Comparison of ENCODE assay signal across 8 cellular contexts in the genomic region with DNA sequence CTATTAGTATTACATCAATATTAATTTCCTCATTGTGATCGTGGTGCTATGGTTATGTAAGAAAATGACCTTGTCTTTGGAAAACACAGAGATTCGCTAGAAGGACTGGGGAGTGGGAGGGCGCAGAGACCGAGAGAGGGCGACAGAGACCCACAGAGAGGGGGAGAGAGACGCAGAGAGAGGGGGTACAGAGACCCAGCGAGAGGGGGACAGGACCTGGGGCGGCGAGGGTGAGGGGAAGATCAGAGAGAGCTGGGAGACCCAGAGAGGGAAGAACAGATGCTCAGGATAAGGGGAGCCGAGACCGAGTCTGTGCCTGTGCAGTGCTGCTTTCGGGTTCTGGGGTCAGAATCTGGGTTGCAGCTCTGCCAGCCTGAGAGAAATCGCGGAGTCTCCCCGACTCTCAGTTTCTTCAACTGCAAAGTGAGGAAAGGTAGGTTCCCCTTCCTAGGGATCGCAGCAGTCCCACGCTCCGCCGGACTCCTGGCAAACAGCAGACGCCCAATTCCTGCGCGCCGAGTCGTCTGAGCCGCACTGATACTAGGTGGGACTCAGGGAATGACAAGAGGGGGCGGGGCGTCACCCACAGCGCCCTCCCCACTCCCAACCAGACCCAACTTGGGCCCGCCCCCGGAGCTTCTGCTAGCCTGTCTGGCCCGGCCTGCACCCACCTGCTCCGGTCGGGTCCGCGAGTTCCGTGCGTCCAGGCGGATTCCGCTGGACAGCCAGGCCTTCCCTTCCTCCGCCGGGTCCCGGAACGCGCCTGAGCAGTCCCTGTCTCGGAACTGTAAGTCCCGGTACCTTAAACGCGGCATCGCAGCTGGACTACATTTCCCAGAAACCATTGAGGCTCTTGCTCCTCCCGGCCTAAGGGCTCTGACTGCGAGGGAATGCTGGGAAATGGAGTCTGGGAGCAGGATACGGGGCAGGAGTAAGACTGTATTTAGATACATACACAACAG. TPM values are rescaled to one million over a fixed set of nuclear protein-coding genes. Genes with fewer than 3 reads are reported as not detected.
DNase-seq lines count a peak whose midpoint lies in the region; ATAC-seq and TF ChIP-seq lines count a peak whose summit lies in the region.

No MANE protein-coding gene starts in this region.

- peak; percentile 56 for TF ChIP-seq CTCF in RWPE1 (conservative IDR thresholded peaks at IDR 0.05; ENCODE audit: low read depth)
- peak; percentile 48 for TF ChIP-seq CTCF in fibroblast of pulmonary artery (IDR thresholded peaks at IDR 0.05; ENCODE audit: low read length, missing control alignments)
- no peak for TF ChIP-seq CTCF in natural killer cell (IDR thresholded peaks at IDR 0.05)

- CTCF ChIA-PET in RWPE1 (lab: Yijun Ruan, JAX), result interaction anchor here (0.6 to 1.4 kb wide), 17 partner anchors 12 to 1866 kb away, joined by 3 to 11 read pairs (median 4); no protein-coding TSS in a partner anchor

- peak overlapping the region in 1 of 2 donors; percentile 9 for H3K27ac Mint-ChIP-seq in natural killer cell
- no peak overlapping the region for H3K27ac Mint-ChIP-seq in stimulated activated memory B cell treated with anti-CD40 and anti-IgM and Interleukin-4, amounts not matched to agents 10 μg/mL and 1 μg/mL and 100 μg/mL, for 72 hours

- H3K9me3 Mint-ChIP-seq in natural killer cell, result no peaks in the 10 kb centered on the region
- no peaks in the 10 kb centered on the region for H3K9me3 Mint-ChIP-seq in stimulated activated memory B cell treated with anti-CD40 and anti-IgM and Interleukin-4, amounts not matched to agents 10 μg/mL and 1 μg/mL and 100 μg/mL, for 72 hours

- peak overlapping the region; percentile 68 for H3K27ac ChIP-seq in RWPE1

- ATAC-seq in natural killer cell (peak; percentile 67 to 97 (median 93)), GM18517 (IDR thresholded peaks at IDR 0.05; ENCODE audit: unreplicated experiment) (no peak)
- peak; percentile 87 for ATAC-seq in stimulated activated memory B cell treated with anti-CD40 and anti-IgM and Interleukin-4, amounts not matched to agents 10 μg/mL and 1 μg/mL and 100 μg/mL, for 72 hours

- H3K4me3 ChIP-seq in Jurkat, Clone E6-1 (ENCODE audit: low read length), result peak overlapping the region; percentile 58
- H3K4me3 ChIP-seq in fibroblast of pulmonary artery (replicated peaks; ENCODE audit: low read depth, low read length), result peak overlapping the region; percentile 56

- intact Hi-C loops in natural killer cell (cut with micrococcal nuclease), result no loop called here

- H3K36me3 Mint-ChIP-seq in natural killer cell, result no peaks in the 10 kb centered on the region
- no peaks in the 10 kb centered on the region for H3K36me3 Mint-ChIP-seq in stimulated activated memory B cell treated with anti-CD40 and anti-IgM and Interleukin-4, amounts not matched to agents 10 μg/mL and 1 μg/mL and 100 μg/mL, for 72 hours

- POLR2A ChIA-PET in RWPE1 (lab: Yijun Ruan, JAX; ENCODE audit: low non-redundant PET), result interaction anchor here (0.6 kb wide), 1 partner anchor 110 kb away, joined by 3 read pairs; no protein-coding TSS in a partner anchor

- peaks cover 5 to 16% of the 10 kb centered on the region in 2 donors for H3K4me1 Mint-ChIP-seq in natural killer cell
- H3K4me1 Mint-ChIP-seq in stimulated activated memory B cell treated with anti-CD40 and anti-IgM and Interleukin-4, amounts not matched to agents 10 μg/mL and 1 μg/mL and 100 μg/mL, for 72 hours, result peaks cover 7% of the 10 kb centered on the region

- H3K27me3 Mint-ChIP-seq in natural killer cell (ENCODE audit: low read depth in 2 of 2), result peaks cover 16 to 43% of the 10 kb centered on the region in 2 donors
- H3K27me3 Mint-ChIP-seq in stimulated activated memory B cell treated with anti-CD40 and anti-IgM and Interleukin-4, amounts not matched to agents 10 μg/mL and 1 μg/mL and 100 μg/mL, for 72 hours, result peaks cover 51% of the 10 kb centered on the region

- peak overlapping the region; percentile 75 for H3K4me3 Mint-ChIP-seq in natural killer cell
- H3K4me3 Mint-ChIP-seq in stimulated activated memory B cell treated with anti-CD40 and anti-IgM and Interleukin-4, amounts not matched to agents 10 μg/mL and 1 μg/mL and 100 μg/mL, for 72 hours, result peak overlapping the region; percentile 69

- peak; percentile 92 for DNase-seq in DMS53 (lab: John Stamatoyannopoulos, UW)
- DNase-seq in Jurkat, Clone E6-1 (ENCODE audit: low read depth, low spot score), result peak; percentile 80
- DNase-seq in RWPE1 (ENCODE audit: low spot score), result peak; percentile 78
- peak; percentile 55 for DNase-seq in activated effector memory CD4-positive, alpha-beta T cell treated with Interleukin-2 at 50 U/mL for 16 hours
- peak; percentile 87 for DNase-seq in fibroblast of pulmonary artery (ENCODE audit: low read depth)
- DNase-seq in natural killer cell, result peak; percentile 33

RNA-seq across cellular contexts. Expression of a gene that starts 15.3 kb away (rescaled TPM):
- not detected for polyA plus RNA-seq in Jurkat, Clone E6-1 (2012; ENCODE audit: insufficient read depth, insufficient read length)
- total RNA-seq in natural killer cell, result not detected

RNA-seq across cellular contexts. Expression of a gene that starts 55.7 kb away (rescaled TPM):
- not detected for polyA plus RNA-seq in Jurkat, Clone E6-1 (2012; ENCODE audit: insufficient read depth, insufficient read length)
- total RNA-seq in natural killer cell, result not detected

Comparison
In these comparisons a context has a peak if more than half of its experiments do, and no peak if none do; other contexts are left out.
1. DNase-seq: peak in every context shown above with its lines; median percentile 92 in DMS53; 87 in fibroblast of pulmonary artery; 80 in Jurkat, Clone E6-1; 78 in RWPE1; 55 in activated effector memory CD4-positive, alpha-beta T cell treated with Interleukin-2 at 50 U/mL for 16 hours; 33 in natural killer cell.